Comparison of ENCODE assay signal across 8 cellular contexts in the genomic region with DNA sequence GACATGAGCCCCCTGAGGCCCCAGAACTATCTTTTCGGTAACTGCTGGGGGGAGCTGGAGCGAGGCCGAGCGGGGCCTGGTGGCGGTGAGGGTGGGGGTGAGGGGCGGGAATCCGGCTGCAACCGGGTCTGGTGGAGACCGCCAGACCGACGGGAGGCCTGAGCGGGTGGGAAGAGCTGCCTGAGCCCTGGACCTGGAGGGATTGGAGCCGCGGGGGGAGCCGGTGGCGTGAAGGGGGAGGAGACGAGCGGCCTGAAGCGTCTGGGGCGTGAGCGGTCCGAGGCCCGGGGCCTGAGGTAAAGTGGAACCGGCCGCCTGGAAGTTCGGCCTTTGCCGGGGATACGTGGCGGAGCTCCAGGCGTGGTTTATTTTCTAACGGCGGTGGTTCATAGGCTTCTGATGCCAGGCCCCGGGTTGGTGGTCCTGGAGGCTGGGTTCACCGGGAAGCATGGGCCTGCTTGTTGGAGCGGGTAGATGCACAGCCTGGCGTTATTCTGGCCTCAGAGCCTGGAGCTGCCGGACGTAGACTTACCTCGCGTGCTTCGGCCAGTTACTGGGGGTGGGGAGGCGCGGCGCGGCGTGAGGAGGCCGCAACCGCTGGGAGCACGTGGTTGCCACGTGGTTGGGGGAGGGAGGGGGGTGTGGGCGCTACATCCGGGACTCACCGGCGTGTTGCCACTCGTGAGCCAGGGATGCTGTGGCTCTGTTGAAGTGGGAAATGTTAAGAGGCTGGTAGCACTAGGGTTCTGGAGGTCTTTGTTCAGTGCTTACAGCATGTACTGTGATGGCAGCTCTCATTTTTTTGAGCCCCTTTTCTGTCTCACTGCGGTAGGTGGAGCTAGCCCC. TPM values are rescaled to one million over a fixed set of nuclear protein-coding genes. Genes with fewer than 3 reads are reported as not detected.
DNase-seq lines count a peak whose midpoint lies in the region; ATAC-seq and TF ChIP-seq lines count a peak whose summit lies in the region.

No MANE protein-coding gene starts in this region.

- H3K9me3 ChIP-seq in left lung: no peaks in the 10 kb centered on the region

- H3K36me3 Mint-ChIP-seq in activated CD4-positive, alpha-beta T cell treated with anti-CD3 and anti-CD28 coated beads, Interleukin-2, amount 10 ng/mL, durations not matched to agents 24 days and 14 days (ENCODE audit: low read depth): peaks cover 59% of the 10 kb centered on the region

- H3K27me3 Mint-ChIP-seq in activated CD4-positive, alpha-beta T cell treated with anti-CD3 and anti-CD28 coated beads, Interleukin-2, amount 10 ng/mL, durations not matched to agents 24 days and 14 days: peaks cover 8% of the 10 kb centered on the region

- peaks cover 20 to 42% of the 10 kb centered on the region in 2 donors for H3K4me1 ChIP-seq in left lung

- H3K27ac ChIP-seq in coronary artery (peak overlapping the region; percentile 89 to 93), left lung (peak overlapping the region; percentile 89 to 91)

- H3K4me3 Mint-ChIP-seq in activated CD4-positive, alpha-beta T cell treated with anti-CD3 and anti-CD28 coated beads, Interleukin-2, amount 10 ng/mL, durations not matched to agents 24 days and 14 days: peak overlapping the region; percentile 94

- peak overlapping the region; percentile 100 for H3K27ac Mint-ChIP-seq in activated CD4-positive, alpha-beta T cell treated with anti-CD3 and anti-CD28 coated beads, Interleukin-2, amount 10 ng/mL, durations not matched to agents 24 days and 14 days

- ATAC-seq in HG02938 (IDR thresholded peaks at IDR 0.05; ENCODE audit: unreplicated experiment) (peak; percentile 33), left lung (peak; percentile 66)

- H3K4me3 ChIP-seq in coronary artery (peak overlapping the region; percentile 93), left lung (peak overlapping the region; percentile 58 to 81)

- intact Hi-C loops in activated CD4-positive, alpha-beta T cell treated with anti-CD3 and anti-CD28 coated beads, Interleukin-2, amount 10 ng/mL, durations not matched to agents 24 days and 14 days (cut with micrococcal nuclease): loop anchor here (1.0 to 10.0 kb wide), 8 partner anchors 618 to 1944 kb away; a partner anchor contains a TSS
- intact Hi-C loops in left lung (cut with DNase I): no loop called here

- peaks cover 48% of the 10 kb centered on the region for H3K4me1 Mint-ChIP-seq in activated CD4-positive, alpha-beta T cell treated with anti-CD3 and anti-CD28 coated beads, Interleukin-2, amount 10 ng/mL, durations not matched to agents 24 days and 14 days

- H3K36me3 ChIP-seq in left lung: peaks cover 0 to 28% of the 10 kb centered on the region in 2 donors

- H3K27me3 ChIP-seq in left lung: no peaks in the 10 kb centered on the region

- TF ChIP-seq CTCF in coronary artery (IDR thresholded peaks at IDR 0.05): no peak
- no peak for TF ChIP-seq CTCF in left lung (IDR thresholded peaks at IDR 0.05)

- DNase-seq in NCI-H82 (lab: John Stamatoyannopoulos, UW) (peak; percentile 76), NCI-H82 treated with DMSO at 0.1 percent for 48 hours (lab: John Stamatoyannopoulos, UW; ENCODE audit: unreplicated experiment) (no peak), NCI-H2196 (lab: John Stamatoyannopoulos, UW; ENCODE audit: unreplicated experiment) (peak; percentile 74), coronary artery (ENCODE audit: low spot score) (peak; percentile 83), left lung (peak; percentile 84 to 91)
- DNase-seq in activated CD4-positive, alpha-beta T cell treated with anti-CD3 and anti-CD28 coated beads, Interleukin-2, amount 10 ng/mL, durations not matched to agents 24 days and 14 days: peak; percentile 93
- DNase-seq in stimulated activated CD4-positive, alpha-beta T cell treated with anti-CD3 and anti-CD28 coated beads, Interleukin-2, amount 100 ng/mL, for 48 hours: peak; percentile 78

- H3K9me3 Mint-ChIP-seq in activated CD4-positive, alpha-beta T cell treated with anti-CD3 and anti-CD28 coated beads, Interleukin-2, amount 10 ng/mL, durations not matched to agents 24 days and 14 days: peaks cover 3% of the 10 kb centered on the region

RNA-seq across cellular contexts. Expression of a gene that starts 0.5 kb away (rescaled TPM):
- total RNA-seq in activated CD4-positive, alpha-beta T cell treated with anti-CD3 and anti-CD28 coated beads, Interleukin-2, amount 10 ng/mL, durations not matched to agents 24 days and 14 days: 3,066 and 3,162 TPM in 2 replicates
- total RNA-seq in left lung: 100 to 1,000 TPM; 580 to 727 TPM

RNA-seq across cellular contexts. Expression of a gene that starts 31.3 kb away (rescaled TPM):
- total RNA-seq in activated CD4-positive, alpha-beta T cell treated with anti-CD3 and anti-CD28 coated beads, Interleukin-2, amount 10 ng/mL, durations not matched to agents 24 days and 14 days: 0.17 and 0.33 TPM in 2 replicates
- total RNA-seq in left lung: 1 to 10 TPM; 2.3 to 3.1 TPM
